ENCODE assay signal across 27 cellular contexts in the genomic region with DNA sequence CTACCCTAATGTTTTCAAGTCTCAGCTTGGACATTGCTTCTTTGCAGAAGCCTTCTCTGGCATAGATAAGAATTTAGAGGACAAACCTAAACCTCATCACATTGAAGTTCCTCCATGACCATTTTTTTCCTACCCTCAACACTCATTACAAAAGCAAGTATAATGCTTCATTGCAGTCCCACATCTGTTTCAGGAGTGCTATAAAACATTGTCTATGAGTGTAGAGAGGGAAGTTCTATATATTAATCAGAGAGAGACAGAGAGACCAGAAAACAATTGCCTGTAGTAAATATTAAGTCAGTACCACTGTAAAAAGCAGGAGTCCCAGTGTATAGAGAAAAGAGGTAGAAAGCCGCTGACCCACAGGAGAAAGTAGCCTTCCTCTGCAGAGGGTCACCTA.
"Had no signal": no experiment of that assay in that cellular context is flagged by ENCODE, and none has a peak within 500 bp of the region (broad histone marks: within the 10 kb centered on the region; RNA-seq: fewer than 3 reads in every experiment).

No MANE protein-coding gene starts in this region.

- H3K9me3 Mint-ChIP-seq: natural killer cell treated with Interleukin-12 subunit alpha and Interleukin-12 subunit beta and Interleukin-15 and Interleukin-18, amount 100 ng/mL, for 72 hours; nephron progenitor cell; stimulated activated memory B cell treated with anti-CD40 and anti-IgM and Interleukin-4, amounts not matched to agents 10 μg/mL and 1 μg/mL and 100 μg/mL, for 72 hours had no signal

- H3K27ac Mint-ChIP-seq: naive B cell; naive thymus-derived CD8-positive, alpha-beta T cell; natural killer cell treated with Interleukin-12 subunit alpha and Interleukin-12 subunit beta and Interleukin-15 and Interleukin-18, amount 100 ng/mL, for 72 hours; nephron progenitor cell; stimulated activated memory B cell treated with anti-CD40 and anti-IgM and Interleukin-4, amounts not matched to agents 10 μg/mL and 1 μg/mL and 100 μg/mL, for 72 hours had no signal

- H3K36me3 ChIP-seq: neutrophil, pancreas, prostate gland, right lobe of liver, sigmoid colon, stomach, thoracic aorta, thyroid gland, tibial nerve, upper lobe of left lung, vagina had no signal

- H3K27me3 ChIP-seq: neutrophil, pancreas, right lobe of liver, sigmoid colon, stomach, thyroid gland, tibial nerve, upper lobe of left lung, vagina had no signal

- ATAC-seq: naive thymus-derived CD8-positive, alpha-beta T cell; natural killer cell treated with Interleukin-12 subunit alpha and Interleukin-12 subunit beta and Interleukin-15 and Interleukin-18, amount 100 ng/mL, for 72 hours; pancreas; right cardiac atrium; right lobe of liver; stimulated activated memory B cell treated with anti-CD40 and anti-IgM and Interleukin-4, amounts not matched to agents 10 μg/mL and 1 μg/mL and 100 μg/mL, for 72 hours had no signal

- H3K27me3 Mint-ChIP-seq: naive B cell; natural killer cell treated with Interleukin-12 subunit alpha and Interleukin-12 subunit beta and Interleukin-15 and Interleukin-18, amount 100 ng/mL, for 72 hours; stimulated activated memory B cell treated with anti-CD40 and anti-IgM and Interleukin-4, amounts not matched to agents 10 μg/mL and 1 μg/mL and 100 μg/mL, for 72 hours had no signal

- H3K4me3 ChIP-seq: pancreas, prostate gland, right lobe of liver, sigmoid colon, stomach, thoracic aorta, thyroid gland, tibial nerve, upper lobe of left lung, vagina had no signal

- H3K27ac ChIP-seq: neutrophil, pancreas, prostate gland, right lobe of liver, sigmoid colon, stomach, thoracic aorta, thyroid gland, tibial nerve, upper lobe of left lung, vagina had no signal

- FAIRE-seq: pancreas, small intestine, urothelium cell line had no signal

- H3K4me1 ChIP-seq: prostate gland, vagina had no signal

- H3K4me3 Mint-ChIP-seq: naive B cell; naive thymus-derived CD8-positive, alpha-beta T cell; natural killer cell treated with Interleukin-12 subunit alpha and Interleukin-12 subunit beta and Interleukin-15 and Interleukin-18, amount 100 ng/mL, for 72 hours; nephron progenitor cell; neural crest cell; stimulated activated memory B cell treated with anti-CD40 and anti-IgM and Interleukin-4, amounts not matched to agents 10 μg/mL and 1 μg/mL and 100 μg/mL, for 72 hours had no signal

- H3K36me3 Mint-ChIP-seq: naive B cell; naive thymus-derived CD8-positive, alpha-beta T cell; natural killer cell treated with Interleukin-12 subunit alpha and Interleukin-12 subunit beta and Interleukin-15 and Interleukin-18, amount 100 ng/mL, for 72 hours; stimulated activated memory B cell treated with anti-CD40 and anti-IgM and Interleukin-4, amounts not matched to agents 10 μg/mL and 1 μg/mL and 100 μg/mL, for 72 hours had no signal

- H3K9me3 ChIP-seq: neutrophil, pancreas, prostate gland, right lobe of liver, sigmoid colon, stomach, thoracic aorta, thyroid gland, tibial nerve, upper lobe of left lung, vagina had no signal

- DNase-seq: naive B cell; naive thymus-derived CD8-positive, alpha-beta T cell; nephron progenitor cell; nucleus accumbens; pancreas; right cardiac atrium; right lobe of liver; sigmoid colon; small intestine; stimulated activated CD4-positive, alpha-beta T cell treated with anti-CD3 and anti-CD28 coated beads, Interleukin-15, amount 100 ng/mL, for 24 hours; stimulated activated CD4-positive, alpha-beta T cell treated with anti-CD3 and anti-CD28 coated beads, Interleukin-2, amount 100 ng/mL, for 24 hours; stimulated activated CD4-positive, alpha-beta T cell treated with anti-CD3 and anti-CD28 coated beads, Interleukin-2, amount 100 ng/mL, for 48 hours; stimulated activated CD4-positive, alpha-beta T cell treated with anti-CD3 and anti-CD28 coated beads, Interleukin-4, amount 100 ng/mL, for 24 hours; stimulated activated naive CD4-positive, alpha-beta T cell treated with Interleukin-2 at 50 U/mL for 16 hours; stomach; thyroid gland; trophoblast cell; upper lobe of left lung had no signal
